In genomic region chr2:51707625-51708024, GRCh38 we compare ENCODE assay signal across 29 cellular contexts.
"Had no signal": no experiment of that assay in that cellular context is flagged by ENCODE, and none has a peak within 500 bp of the region (broad histone marks: within the 10 kb centered on the region; RNA-seq: fewer than 3 reads in every experiment).

No MANE protein-coding gene starts in this region.

- FAIRE-seq: small intestine had no signal

- H3K4me3 ChIP-seq: neural progenitor cell, ovary, psoas muscle, right lobe of liver, sigmoid colon, suprapubic skin, testis, tibial artery, transverse colon, upper lobe of right lung, uterus had no signal

- ATAC-seq: natural killer cell; psoas muscle; right cardiac atrium; stimulated activated effector memory CD8-positive, alpha-beta T cell treated with anti-CD3 and anti-CD28 coated beads, Interleukin-12 subunit alpha, Interleukin-12 subunit beta, amount 100 ng/mL, for 72 hours; stimulated activated naive B cell treated with anti-CD40 and anti-IgM and Interleukin-4, amounts not matched to agents 10 μg/mL and 1 μg/mL and 100 μg/mL, for 72 hours; upper lobe of right lung had no signal

- H3K4me1 ChIP-seq: neural progenitor cell, parathyroid adenoma, psoas muscle, right lobe of liver, sigmoid colon, suprapubic skin, testis, tibial artery, transverse colon, upper lobe of right lung, uterus had no signal

- H3K27ac Mint-ChIP-seq: natural killer cell; neural progenitor cell; progenitor cell of endocrine pancreas; stimulated activated effector memory CD8-positive, alpha-beta T cell treated with anti-CD3 and anti-CD28 coated beads, Interleukin-12 subunit alpha, Interleukin-12 subunit beta, amount 100 ng/mL, for 72 hours; stimulated activated naive B cell treated with anti-CD40 and anti-IgM and Interleukin-4, amounts not matched to agents 10 μg/mL and 1 μg/mL and 100 μg/mL, for 72 hours; stimulated activated naive CD8-positive, alpha-beta T cell treated with anti-CD3 and anti-CD28 coated beads, Interleukin-15, Interleukin-2, amounts not matched to agents 100 ng/mL and 50 ng/mL, for 24 hours; type B pancreatic cell had no signal

- H3K36me3 ChIP-seq: neural progenitor cell, ovary, right lobe of liver, sigmoid colon, suprapubic skin, tibial artery, transverse colon, upper lobe of right lung, uterus had no signal

- DNase-seq: natural killer cell; occipital lobe; ovary; posterior cingulate gyrus; psoas muscle; right cardiac atrium; right lobe of liver; sigmoid colon; small intestine; stimulated activated CD4-positive, alpha-beta T cell treated with anti-CD3 and anti-CD28 coated beads, Interleukin-15, amount 100 ng/mL, for 24 hours; stimulated activated CD4-positive, alpha-beta T cell treated with anti-CD3 and anti-CD28 coated beads, Interleukin-2, amount 100 ng/mL, for 24 hours; stimulated activated CD4-positive, alpha-beta T cell treated with anti-CD3 and anti-CD28 coated beads, Interleukin-2, amount 100 ng/mL, for 48 hours; stimulated activated CD4-positive, alpha-beta T cell treated with anti-CD3 and anti-CD28 coated beads, Interleukin-4, amount 100 ng/mL, for 24 hours; stimulated activated naive B cell treated with anti-CD40 and anti-IgM and Interleukin-4, amounts not matched to agents 10 μg/mL and 1 μg/mL and 100 μg/mL, for 72 hours; stimulated activated naive CD4-positive, alpha-beta T cell treated with Interleukin-2 at 50 U/mL for 16 hours; substantia nigra; testis; tibial artery; transverse colon; upper lobe of right lung; uterus had no signal

- H2AFZ ChIP-seq: neural progenitor cell, parathyroid adenoma had no signal

- H3K27me3 ChIP-seq: neural progenitor cell, ovary, right lobe of liver, sigmoid colon, suprapubic skin, testis, tibial artery, transverse colon, upper lobe of right lung, uterus had no signal

- H3K4me2 ChIP-seq: neural progenitor cell had no signal

- H3K9me3 ChIP-seq: ovary, psoas muscle, right lobe of liver, sigmoid colon, suprapubic skin, testis, tibial artery, transverse colon, upper lobe of right lung, uterus had no signal

- H3K79me2 ChIP-seq: parathyroid adenoma had no signal

- H3K36me3 Mint-ChIP-seq: neural progenitor cell; stimulated activated effector memory CD8-positive, alpha-beta T cell treated with anti-CD3 and anti-CD28 coated beads, Interleukin-12 subunit alpha, Interleukin-12 subunit beta, amount 100 ng/mL, for 72 hours; stimulated activated naive B cell treated with anti-CD40 and anti-IgM and Interleukin-4, amounts not matched to agents 10 μg/mL and 1 μg/mL and 100 μg/mL, for 72 hours; type B pancreatic cell had no signal

- H3K9me3 Mint-ChIP-seq: neural progenitor cell, type B pancreatic cell had no signal

- H3K4me1 Mint-ChIP-seq: natural killer cell; nephron; stimulated activated effector memory CD8-positive, alpha-beta T cell treated with anti-CD3 and anti-CD28 coated beads, Interleukin-12 subunit alpha, Interleukin-12 subunit beta, amount 100 ng/mL, for 72 hours; stimulated activated naive B cell treated with anti-CD40 and anti-IgM and Interleukin-4, amounts not matched to agents 10 μg/mL and 1 μg/mL and 100 μg/mL, for 72 hours had no signal

- H3K9ac ChIP-seq: neural progenitor cell, parathyroid adenoma had no signal

- H3K27me3 Mint-ChIP-seq: progenitor cell of endocrine pancreas; stimulated activated naive B cell treated with anti-CD40 and anti-IgM and Interleukin-4, amounts not matched to agents 10 μg/mL and 1 μg/mL and 100 μg/mL, for 72 hours; stimulated activated naive CD8-positive, alpha-beta T cell treated with anti-CD3 and anti-CD28 coated beads, Interleukin-15, Interleukin-2, amounts not matched to agents 100 ng/mL and 50 ng/mL, for 24 hours; type B pancreatic cell had no signal

- H3K27ac ChIP-seq: neural progenitor cell, ovary, parathyroid adenoma, psoas muscle, right lobe of liver, sigmoid colon, suprapubic skin, testis, tibial artery, transverse colon, upper lobe of right lung, uterus had no signal

- H3K4me3 Mint-ChIP-seq: natural killer cell; nephron; neural progenitor cell; stimulated activated effector memory CD8-positive, alpha-beta T cell treated with anti-CD3 and anti-CD28 coated beads, Interleukin-12 subunit alpha, Interleukin-12 subunit beta, amount 100 ng/mL, for 72 hours; stimulated activated naive B cell treated with anti-CD40 and anti-IgM and Interleukin-4, amounts not matched to agents 10 μg/mL and 1 μg/mL and 100 μg/mL, for 72 hours; stimulated activated naive CD8-positive, alpha-beta T cell treated with anti-CD3 and anti-CD28 coated beads, Interleukin-15, Interleukin-2, amounts not matched to agents 100 ng/mL and 50 ng/mL, for 24 hours; type B pancreatic cell had no signal
